ENCODE assay signal across 1 cellular context in genomic region chr16:24164402-24164801, GRCh38.
TF ChIP-seq lines count a peak whose summit lies in the region.

No MANE protein-coding gene starts in this region.

TF ChIP-seq in H1, 55 proteins besides CTCF, POLR2A, EP300 and RAD21 (continued from another document):
- no peak for TF ChIP-seq JUN (IDR thresholded peaks at IDR 0.05; ENCODE audit: low read depth, low read length)
- no peak for TF ChIP-seq TEAD4 (IDR thresholded peaks at IDR 0.05; ENCODE audit: low read depth, low read length)
